1 cellular context compared by ENCODE assay signal in genomic region chr2:20191714-20192569, GRCh38.
TF ChIP-seq lines count a peak whose summit lies in the region.

No MANE protein-coding gene starts in this region.

TF ChIP-seq in HepG2, 621 proteins besides CTCF, POLR2A, EP300 and RAD21 (continued from another document and continues in another):
- TF ChIP-seq KIAA2018 (CRISPR knock-in tag; IDR thresholded peaks at IDR 0.05; ENCODE audit: borderline replicate concordance): no peak
- TF ChIP-seq TAF1 (CRISPR knock-in tag; IDR thresholded peaks at IDR 0.05): no peak; the same call in 1 of the 2 replicates
- TF ChIP-seq NFE2L2 (IDR thresholded peaks at IDR 0.05; ENCODE audit: low read length): no peak
- peak; percentile 3; the same call in 1 of the 2 replicates for TF ChIP-seq ZFX (CRISPR knock-in tag; IDR thresholded peaks at IDR 0.05; ENCODE audit: low read depth)
- TF ChIP-seq CREB1 (IDR thresholded peaks at IDR 0.05): no peak
- no peak for TF ChIP-seq CREB1 (CRISPR knock-in tag; IDR thresholded peaks at IDR 0.05)
- no peak for TF ChIP-seq CHD2 (IDR thresholded peaks at IDR 0.05; ENCODE audit: low read depth, low read length)
- no peak for TF ChIP-seq POLR2AphosphoS2 (IDR thresholded peaks at IDR 0.05; ENCODE audit: low read depth, low read length)
- TF ChIP-seq YY1 (IDR thresholded peaks at IDR 0.05; ENCODE audit: insufficient read depth, insufficient replicate concordance, low read depth, low read length): no peak
- TF ChIP-seq ATF4 (CRISPR knock-in tag; IDR thresholded peaks at IDR 0.05): no peak
- TF ChIP-seq KMT2B (CRISPR knock-in tag; IDR thresholded peaks at IDR 0.05): no peak
- no peak for TF ChIP-seq ZNF615 (CRISPR knock-in tag; IDR thresholded peaks at IDR 0.05; ENCODE audit: borderline replicate concordance)
- TF ChIP-seq MEIS1 (CRISPR knock-in tag; IDR thresholded peaks at IDR 0.05; ENCODE audit: borderline replicate concordance): no peak
- TF ChIP-seq ADNP (CRISPR knock-in tag; IDR thresholded peaks at IDR 0.05): no peak
- no peak for TF ChIP-seq GLMP (CRISPR knock-in tag; IDR thresholded peaks at IDR 0.05; ENCODE audit: borderline replicate concordance)
- TF ChIP-seq PRDM15 (CRISPR knock-in tag; IDR thresholded peaks at IDR 0.05): no peak
- TF ChIP-seq SOX13 (IDR thresholded peaks at IDR 0.05): no peak
- TF ChIP-seq SOX13 (CRISPR knock-in tag; conservative IDR thresholded peaks at IDR 0.05 in 1 of 2, IDR thresholded peaks at IDR 0.05 in 1 of 2): no peak
- no peak for TF ChIP-seq HES4 (CRISPR knock-in tag; IDR thresholded peaks at IDR 0.05; ENCODE audit: borderline replicate concordance)
- TF ChIP-seq ZNF432 (CRISPR knock-in tag; IDR thresholded peaks at IDR 0.05; ENCODE audit: borderline replicate concordance): no peak
- TF ChIP-seq CCAR2 (optimal IDR thresholded peaks at IDR 0.05; ENCODE audit: low read depth, low read length): no peak
- no peak for TF ChIP-seq ZNF556 (CRISPR knock-in tag; IDR thresholded peaks at IDR 0.05; ENCODE audit: borderline replicate concordance)
- TF ChIP-seq ZNF775 (CRISPR knock-in tag; IDR thresholded peaks at IDR 0.05; ENCODE audit: borderline replicate concordance): no peak
- TF ChIP-seq ZNF724P (CRISPR knock-in tag; IDR thresholded peaks at IDR 0.05; ENCODE audit: borderline replicate concordance): no peak
- TF ChIP-seq HNRNPL (IDR thresholded peaks at IDR 0.05; ENCODE audit: low read depth, low read length): no peak
- no peak for TF ChIP-seq ZNF644 (CRISPR knock-in tag; IDR thresholded peaks at IDR 0.05; ENCODE audit: low read depth)
- no peak for TF ChIP-seq ATF5 (CRISPR knock-in tag; IDR thresholded peaks at IDR 0.05; ENCODE audit: low read depth)
- TF ChIP-seq NR3C1 (CRISPR knock-in tag; IDR thresholded peaks at IDR 0.05): no peak
- 0 out of 2 replicates have a peak, but pooled peaks have one; percentile 25 for TF ChIP-seq TEAD2 (CRISPR knock-in tag; IDR thresholded peaks at IDR 0.05)
- no peak for TF ChIP-seq RBM22 (optimal IDR thresholded peaks at IDR 0.05; ENCODE audit: low read length)
- no peak for TF ChIP-seq ZNF660 (CRISPR knock-in tag; IDR thresholded peaks at IDR 0.05; ENCODE audit: borderline replicate concordance, low read depth)
- no peak for TF ChIP-seq PRMT3 (CRISPR knock-in tag; IDR thresholded peaks at IDR 0.05; ENCODE audit: borderline replicate concordance, low read depth)
- 0 out of 2 replicates have a peak, but pooled peaks have one; percentile 31 for TF ChIP-seq ZNF333 (CRISPR knock-in tag; IDR thresholded peaks at IDR 0.05; ENCODE audit: borderline replicate concordance)
- 0 out of 2 replicates have a peak, but pooled peaks have one; percentile 34 for TF ChIP-seq XBP1 (CRISPR knock-in tag; IDR thresholded peaks at IDR 0.05)
- TF ChIP-seq ZNF362 (CRISPR knock-in tag; IDR thresholded peaks at IDR 0.05; ENCODE audit: borderline replicate concordance): no peak
- no peak for TF ChIP-seq NRL (CRISPR knock-in tag; IDR thresholded peaks at IDR 0.05; ENCODE audit: borderline replicate concordance)
- no peak for TF ChIP-seq ZBTB1 (CRISPR knock-in tag; IDR thresholded peaks at IDR 0.05; ENCODE audit: borderline replicate concordance)
- TF ChIP-seq SRF (IDR thresholded peaks at IDR 0.05; ENCODE audit: low read depth, low read length): no peak
- peak; percentile 58; the same call in 1 of the 2 replicates for TF ChIP-seq ZNF317 (CRISPR knock-in tag; IDR thresholded peaks at IDR 0.05)
- TF ChIP-seq ZNF121 (CRISPR knock-in tag; IDR thresholded peaks at IDR 0.05): no peak
- peak; percentile 10; the same call in 1 of the 2 replicates for TF ChIP-seq ZNF280D (CRISPR knock-in tag; IDR thresholded peaks at IDR 0.05)
